Comparison of ENCODE assay signal across 15 cellular contexts in the genomic region with DNA sequence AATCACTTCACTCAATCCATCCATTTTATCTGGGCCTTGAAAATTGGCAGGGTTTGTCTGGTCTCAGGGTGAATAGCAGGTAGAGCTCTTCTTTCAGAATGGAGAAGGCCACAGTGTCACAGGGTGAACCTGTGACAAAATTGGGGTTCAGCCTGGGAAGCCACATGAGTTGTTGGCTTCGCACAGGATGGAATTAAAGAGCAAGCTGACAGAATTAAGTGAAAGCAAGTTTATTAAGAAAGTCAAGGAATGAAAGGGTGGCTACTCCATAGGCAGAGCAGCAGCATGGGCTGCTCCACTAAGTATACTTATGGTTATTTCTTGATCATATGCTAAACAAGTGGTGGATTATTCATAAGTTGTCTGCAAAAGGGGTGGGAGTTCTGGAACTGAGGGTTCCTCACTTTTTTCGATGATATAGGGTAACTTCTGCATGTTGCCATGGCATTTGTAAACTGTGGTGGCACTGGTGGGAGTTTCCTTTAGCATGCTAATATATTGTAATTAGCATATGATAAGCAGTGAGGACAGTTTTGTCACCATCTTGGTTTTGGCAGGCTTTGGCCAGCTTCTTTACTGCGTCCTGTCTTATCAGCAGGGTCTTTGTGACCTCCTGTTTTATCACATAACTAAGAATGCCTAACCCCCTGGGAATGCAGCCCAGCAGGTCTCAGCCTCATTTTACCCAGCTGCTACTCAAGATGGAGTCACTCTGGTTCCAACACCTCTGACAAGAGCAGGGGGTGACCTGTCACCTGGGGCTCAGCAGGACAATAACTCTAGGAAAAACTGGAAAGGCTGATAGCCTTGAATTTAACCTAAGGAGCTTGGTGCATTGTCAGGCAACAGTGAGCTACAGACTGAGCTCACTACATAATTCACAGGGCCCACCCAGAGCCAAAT. TPM values are rescaled to one million over a fixed set of nuclear protein-coding genes. Genes with fewer than 3 reads are reported as not detected.
A peak's percentile ranks its signal among the peaks of the same experiment; 100 is the strongest.
DNase-seq lines count a peak whose midpoint lies in the region; ATAC-seq and TF ChIP-seq lines count a peak whose summit lies in the region.
"Had no signal": no experiment of that assay in that cellular context is flagged by ENCODE, and none has a peak within 500 bp of the region (broad histone marks: within the 10 kb centered on the region; RNA-seq: fewer than 3 reads in every experiment).

No MANE protein-coding gene starts in this region.

- no peak overlapping the region for H4K8ac ChIP-seq in mesendoderm (ENCODE audit: low read depth, low read length)

- H4K20me1 ChIP-seq in DND-41 (ENCODE audit: insufficient read depth, low read length), result peaks cover 39% of the 10 kb centered on the region; the same call in 1 of the 2 replicates

- no peak overlapping the region for H3K4me3 Mint-ChIP-seq in activated CD8-positive, alpha-beta T cell treated with anti-CD3 and anti-CD28 coated beads, Interleukin-2, amount 10 ng/mL, durations not matched to agents 7 days and 5 days

- H2AK5ac ChIP-seq in mesendoderm (ENCODE audit: low read length), result no peak overlapping the region

- H3K27ac Mint-ChIP-seq in activated CD8-positive, alpha-beta T cell treated with anti-CD3 and anti-CD28 coated beads, Interleukin-2, amount 10 ng/mL, durations not matched to agents 7 days and 5 days, result peak overlapping the region; percentile 68

- no peak overlapping the region for H3K56ac ChIP-seq in mesendoderm (ENCODE audit: low read length)

- no peak overlapping the region for H3K18ac ChIP-seq in mesendoderm (ENCODE audit: low read length)

- H3K4me1 ChIP-seq in DND-41 (ENCODE audit: insufficient read depth, low read length) (peaks cover 80% of the 10 kb centered on the region), mesendoderm (ENCODE audit: control insufficient read depth, low read depth, low read length) (peaks cover 6% of the 10 kb centered on the region), colonic mucosa (peaks cover 3% of the 10 kb centered on the region)

- TF ChIP-seq CTCF in DND-41 (IDR thresholded peaks at IDR 0.05; ENCODE audit: borderline replicate concordance, extremely low read depth, low read length, poor library complexity, severe bottlenecking) (no peak), colonic mucosa (IDR thresholded peaks at IDR 0.05) (no peak)

- H3K9me3 ChIP-seq in DND-41 (ENCODE audit: insufficient read depth, low read length, severe bottlenecking), result no peaks in the 10 kb centered on the region
- no peaks in the 10 kb centered on the region for H3K9me3 ChIP-seq in colonic mucosa

- H2BK120ac ChIP-seq in mesendoderm (ENCODE audit: low read depth, low read length), result no peak overlapping the region

- no peak overlapping the region for H3K4ac ChIP-seq in mesendoderm (ENCODE audit: low read depth, low read length)

- peaks cover 66% of the 10 kb centered on the region for H3K36me3 Mint-ChIP-seq in activated CD8-positive, alpha-beta T cell treated with anti-CD3 and anti-CD28 coated beads, Interleukin-2, amount 10 ng/mL, durations not matched to agents 7 days and 5 days (ENCODE audit: low read depth)

- no peaks in the 10 kb centered on the region for H3K9me3 Mint-ChIP-seq in activated CD8-positive, alpha-beta T cell treated with anti-CD3 and anti-CD28 coated beads, Interleukin-2, amount 10 ng/mL, durations not matched to agents 7 days and 5 days (ENCODE audit: insufficient read depth)

- H3K4me3 ChIP-seq in DND-41 (ENCODE audit: low read depth in 1 of 2, low read length in 2 of 2) (no peak overlapping the region), mesendoderm (ENCODE audit: low read length) (no peak overlapping the region), colonic mucosa (no peak overlapping the region)

- H3K9ac ChIP-seq in DND-41 (ENCODE audit: low read depth, low read length) (no peak overlapping the region), mesendoderm (ENCODE audit: low read length) (no peak overlapping the region), colonic mucosa (ENCODE audit: low read depth in 2 of 2, low read length in 2 of 2) (no peak overlapping the region)

- peak overlapping the region; percentile 41 for H3K27ac ChIP-seq in DND-41 (ENCODE audit: low read length)
- no peak overlapping the region for H3K27ac ChIP-seq in mesendoderm (ENCODE audit: low read depth, low read length)
- H3K27ac ChIP-seq in colonic mucosa, result no peak overlapping the region
- H3K27ac ChIP-seq: brain microvascular endothelial cell had no signal

- H2BK5ac ChIP-seq in mesendoderm (ENCODE audit: low read length), result no peak overlapping the region

- peak; percentile 74 for DNase-seq in CD1c-positive myeloid dendritic cell (ENCODE audit: extremely low spot score)
- DNase-seq in DND-41, result no peak
- peak; percentile 18 for DNase-seq in activated CD8-positive, alpha-beta T cell treated with anti-CD3 and anti-CD28 coated beads, Interleukin-2, amount 10 ng/mL, durations not matched to agents 7 days and 5 days
- DNase-seq in mesendoderm, result peak; percentile 86
- no peak for DNase-seq in colonic mucosa
- DNase-seq: brain microvascular endothelial cell; C1 segment of cervical spinal cord; effector CD8-positive, alpha-beta T cell; H7; NCI-H1694 treated with DMSO at 0.1 percent for 48 hours; NCI-H524 treated with DMSO at 0.1 percent for 48 hours; retina; stimulated activated CD4-positive, alpha-beta T cell treated with anti-CD3 and anti-CD28 coated beads, Interleukin-2, amount 100 ng/mL, for 48 hours had no signal

- peaks cover 3% of the 10 kb centered on the region for H3K79me1 ChIP-seq in mesendoderm (ENCODE audit: low read length)

- WGBS in mesendoderm (ENCODE audit: extremely low coverage, insufficient coverage, low lambda C conversion rate), result no CpG with 5 or more reads among the region's 3 CpGs

- ATAC-seq in DND-41 (ENCODE audit: insufficient read depth, low read depth) (no peak), GM21723 (IDR thresholded peaks at IDR 0.05; ENCODE audit: unreplicated experiment) (no peak), HG02623 (IDR thresholded peaks at IDR 0.05; ENCODE audit: unreplicated experiment) (no peak)
- ATAC-seq in activated CD8-positive, alpha-beta T cell treated with anti-CD3 and anti-CD28 coated beads, Interleukin-2, amount 10 ng/mL, durations not matched to agents 7 days and 5 days, result no peak

- intact Hi-C loops in colonic mucosa (cut with DNase I), result no loop called here

- H3K27me3 ChIP-seq in DND-41 (ENCODE audit: insufficient read depth, low read length, poor library complexity) (no peaks in the 10 kb centered on the region), mesendoderm (ENCODE audit: insufficient read depth, low read length, poor library complexity) (no peaks in the 10 kb centered on the region), colonic mucosa (no peaks in the 10 kb centered on the region)
- H3K27me3 ChIP-seq: brain microvascular endothelial cell had no signal

- no peak overlapping the region for H2BK15ac ChIP-seq in mesendoderm (replicated peaks; ENCODE audit: low read depth)

- H3K4me1 Mint-ChIP-seq in activated CD8-positive, alpha-beta T cell treated with anti-CD3 and anti-CD28 coated beads, Interleukin-2, amount 10 ng/mL, durations not matched to agents 7 days and 5 days (ENCODE audit: low read depth), result peaks cover 66% of the 10 kb centered on the region

- H3K79me2 ChIP-seq in DND-41 (ENCODE audit: insufficient read depth, low read length) (peaks cover 98% of the 10 kb centered on the region), mesendoderm (ENCODE audit: control insufficient read depth, insufficient read depth, low read length) (no peaks in the 10 kb centered on the region)

- no peak overlapping the region for H2AFZ ChIP-seq in DND-41 (ENCODE audit: low read depth, low read length)

- CTCF ChIA-PET in activated CD8-positive, alpha-beta T cell treated with anti-CD3 and anti-CD28 coated beads, Interleukin-2, amount 10 ng/mL, durations not matched to agents 7 days and 5 days (lab: Charles Lee), result interaction anchor here (2.0 to 3.1 kb wide), 2 partner anchors 38 to 126 kb away, joined by 9 to 11 read pairs; no protein-coding TSS in a partner anchor

- H3K36me3 ChIP-seq in DND-41 (ENCODE audit: insufficient read depth, low read length) (peaks cover 29% of the 10 kb centered on the region), mesendoderm (ENCODE audit: control insufficient read depth, insufficient read depth, low read length) (no peaks in the 10 kb centered on the region), colonic mucosa (no peaks in the 10 kb centered on the region)
- H3K36me3 ChIP-seq: brain microvascular endothelial cell had no signal

- POLR2A ChIA-PET in activated CD8-positive, alpha-beta T cell treated with anti-CD3 and anti-CD28 coated beads, Interleukin-2, amount 10 ng/mL, durations not matched to agents 7 days and 5 days (lab: Charles Lee), result interaction anchor here (0.6 kb wide), 1 partner anchor 24 kb away, joined by 3 read pairs; no protein-coding TSS in a partner anchor

- H4K5ac ChIP-seq in mesendoderm (ENCODE audit: low read length), result no peak overlapping the region

- H3K4me2 ChIP-seq in DND-41 (ENCODE audit: insufficient read depth, low read length) (peak overlapping the region; percentile 20; the same call in 1 of the 2 replicates), mesendoderm (ENCODE audit: low read length) (no peak overlapping the region)

- no peaks in the 10 kb centered on the region for H3K27me3 Mint-ChIP-seq in activated CD8-positive, alpha-beta T cell treated with anti-CD3 and anti-CD28 coated beads, Interleukin-2, amount 10 ng/mL, durations not matched to agents 7 days and 5 days (ENCODE audit: low read depth)

- H3K23ac ChIP-seq in mesendoderm (ENCODE audit: low read length), result no peak overlapping the region

RNA-seq across cellular contexts. Expression of a gene that starts 5.1 kb away (rescaled TPM):
- 10 to 100 TPM; 54.6 to 62.4 TPM for total RNA-seq in activated CD8-positive, alpha-beta T cell treated with anti-CD3 and anti-CD28 coated beads, Interleukin-2, amount 10 ng/mL, durations not matched to agents 7 days and 5 days
- polyA plus RNA-seq in mesendoderm (2013, experiment 1 of 2), result 7.5 TPM
- polyA plus RNA-seq in mesendoderm (2013, experiment 2 of 2), result 7.3 TPM
- 10 to 100 TPM in 1 of 2 donors, 1 to 10 TPM in 1; 7.0 to 19.5 TPM for total RNA-seq in colonic mucosa

RNA-seq across cellular contexts. Expression of a gene that starts 31.3 kb away (rescaled TPM):
- 10 to 100 TPM; 37.1 to 44.2 TPM for total RNA-seq in activated CD8-positive, alpha-beta T cell treated with anti-CD3 and anti-CD28 coated beads, Interleukin-2, amount 10 ng/mL, durations not matched to agents 7 days and 5 days
- polyA plus RNA-seq in mesendoderm (2013, experiment 1 of 2), result 2.1 TPM
- 2.0 TPM for polyA plus RNA-seq in mesendoderm (2013, experiment 2 of 2)
- 10 to 100 TPM; 48.0 to 86.3 TPM for total RNA-seq in colonic mucosa

Comparison
In these comparisons a context has a peak if more than half of its experiments do, and no peak if none do; other contexts are left out.
1. DNase-seq: peak in CD1c-positive myeloid dendritic cell (single experiment), activated CD8-positive, alpha-beta T cell treated with anti-CD3 and anti-CD28 coated beads, Interleukin-2, amount 10 ng/mL, durations not matched to agents 7 days and 5 days (single experiment) and mesendoderm (single experiment); none in DND-41 (single experiment) and colonic mucosa (single experiment).